ENCODE assay signal across 18 cellular contexts in the genomic region with DNA sequence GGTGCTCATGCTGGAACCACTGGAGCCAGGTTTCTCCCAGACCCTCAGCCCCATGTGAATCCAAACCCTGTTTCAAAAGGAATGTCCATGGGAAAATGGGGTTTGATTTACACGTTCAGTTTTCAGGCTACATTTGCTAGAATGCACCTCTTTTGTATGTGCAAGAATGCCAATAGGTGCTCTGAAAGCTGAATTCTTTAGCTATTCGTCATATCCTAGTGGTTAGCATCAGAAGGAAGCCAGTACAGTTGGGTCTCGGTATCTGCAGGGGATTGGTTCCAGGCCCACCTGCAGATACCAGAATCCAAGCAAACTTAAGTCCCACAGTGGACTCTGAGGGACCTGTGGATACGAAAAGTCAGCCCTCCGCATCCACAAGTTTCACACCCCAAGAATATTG.
"Had no signal": no experiment of that assay in that cellular context is flagged by ENCODE, and none has a peak within 500 bp of the region (broad histone marks: within the 10 kb centered on the region; RNA-seq: fewer than 3 reads in every experiment).

No MANE protein-coding gene starts in this region.

- H3K27me3 Mint-ChIP-seq: memory B cell had no signal

- H3K27ac ChIP-seq: heart left ventricle, neutrophil, transverse colon had no signal

- H3K4me3 ChIP-seq: heart left ventricle, transverse colon had no signal

- H3K4me1 ChIP-seq: heart left ventricle, transverse colon had no signal

- H3K27ac Mint-ChIP-seq: brain, memory B cell, natural killer cell had no signal

- H3K36me3 Mint-ChIP-seq: brain, natural killer cell had no signal

- H3K9me3 Mint-ChIP-seq: memory B cell, natural killer cell had no signal

- H3K4me3 Mint-ChIP-seq: brain, memory B cell, natural killer cell had no signal

- ATAC-seq: activated CD4-positive, CD25-positive, alpha-beta regulatory T cell treated with anti-CD3 and anti-CD28 coated beads, Interleukin-2, amount 50 U/mL, for 24 hours; heart left ventricle; left lobe of liver; natural killer cell had no signal

- DNase-seq: activated CD4-positive, alpha-beta T cell treated with anti-CD3 and anti-CD28 coated beads, Interleukin-2, amount 50 U/mL, for 4 hours; activated naive CD4-positive, alpha-beta T cell treated with anti-CD3 and anti-CD28 coated beads, Interleukin-2, amount 50 U/mL, for 16 hours; effector memory CD4-positive, alpha-beta T cell; heart left ventricle; natural killer cell; posterior cingulate gyrus; stimulated activated CD4-positive, alpha-beta T cell treated with anti-CD3 and anti-CD28 coated beads, Interleukin-15, amount 100 ng/mL, for 24 hours; stimulated activated CD4-positive, alpha-beta T cell treated with anti-CD3 and anti-CD28 coated beads, Interleukin-4, amount 100 ng/mL, for 1 hour; stimulated activated naive CD4-positive, alpha-beta T cell; substantia nigra; T-helper 1 cell; T1000; transverse colon had no signal

- H3K27me3 ChIP-seq: heart left ventricle, neutrophil, transverse colon had no signal

- H3K9me3 ChIP-seq: heart left ventricle, neutrophil, transverse colon had no signal

- H3K36me3 ChIP-seq: heart left ventricle, neutrophil, transverse colon had no signal
